21 cellular contexts compared by ENCODE assay signal in the genomic region with DNA sequence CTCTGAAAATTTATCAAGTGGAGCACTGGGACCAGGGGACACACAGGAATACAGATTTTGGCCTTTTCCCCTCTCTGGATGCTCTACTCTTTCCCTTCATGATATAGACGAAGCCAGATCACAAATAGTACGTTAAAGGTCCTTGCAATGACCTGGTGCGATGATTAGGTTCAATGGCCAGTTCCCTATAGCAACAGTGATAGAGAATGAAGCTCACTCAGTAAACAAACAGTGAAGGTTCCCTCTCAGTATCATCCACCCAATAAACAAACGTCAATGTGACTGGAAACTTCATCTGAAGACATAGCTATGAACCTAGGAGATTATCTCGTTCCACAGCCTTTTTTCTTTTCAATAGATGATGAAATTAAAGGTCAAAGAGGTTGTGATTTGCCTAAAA.
A peak's percentile ranks its signal among the peaks of the same experiment; 100 is the strongest.
DNase-seq lines count a peak whose midpoint lies in the region; ATAC-seq, FAIRE-seq and TF ChIP-seq lines count a peak whose summit lies in the region.
"Had no signal": no experiment of that assay in that cellular context is flagged by ENCODE, and none has a peak within 500 bp of the region (broad histone marks: within the 10 kb centered on the region; RNA-seq: fewer than 3 reads in every experiment).

No MANE protein-coding gene starts in this region.

- peak overlapping the region; percentile 80 for H3K27ac ChIP-seq in neural progenitor cell
- H3K27ac ChIP-seq: C4-2B, KMS-11 had no signal

- ATAC-seq in GM21360 (IDR thresholded peaks at IDR 0.05; ENCODE audit: unreplicated experiment), result no peak
- ATAC-seq: PC-3 had no signal

- TF ChIP-seq CTCF in glutamatergic neuron (IDR thresholded peaks at IDR 0.05; ENCODE audit: partially characterized antibody, unreplicated experiment) (no peak), neural progenitor cell (IDR thresholded peaks at IDR 0.05) (no peak)

- H3K27me3 ChIP-seq in neural progenitor cell (no peaks in the 10 kb centered on the region), MG63 (no peaks in the 10 kb centered on the region)

- H2AFZ ChIP-seq in neural progenitor cell (replicated peaks), result no peak overlapping the region

- H4K20me1 ChIP-seq in neural progenitor cell (ENCODE audit: low read depth), result no peaks in the 10 kb centered on the region

- peaks cover 39% of the 10 kb centered on the region for H3K4me1 ChIP-seq in neural progenitor cell

- no peaks in the 10 kb centered on the region for H3K36me3 ChIP-seq in neural progenitor cell
- no peaks in the 10 kb centered on the region for H3K36me3 ChIP-seq in MG63

- no peaks in the 10 kb centered on the region for H3K79me2 ChIP-seq in neural progenitor cell (ENCODE audit: low read depth)

- DNase-seq in GM19239 (ENCODE audit: insufficient read length, low spot score), result no peak
- DNase-seq in NCI-H69 (lab: John Stamatoyannopoulos, UW), result peak; percentile 35
- DNase-seq in glutamatergic neuron, result no peak
- DNase-seq in neural progenitor cell (ENCODE audit: low spot score), result peak; percentile 7
- no peak for DNase-seq in MG63
- no peak for DNase-seq in activated naive CD4-positive, alpha-beta T cell treated with anti-CD3 and anti-CD28 coated beads, Interleukin-2, amount 50 U/mL, for 16 hours
- DNase-seq: CD8-positive, alpha-beta memory T cell; EL; GF-D8; HCEC 1CT; NCI-H1105; NCI-H146; NCI-H2029; NCI-H226; PC-3; Right ventricle myocardium superior had no signal

- no peak overlapping the region for H3K9ac ChIP-seq in neural progenitor cell
- H3K9ac ChIP-seq: KMS-11 had no signal

- H3K36me3 Mint-ChIP-seq in glutamatergic neuron (ENCODE audit: unreplicated experiment) (peaks cover 19% of the 10 kb centered on the region), neural progenitor cell (peaks cover 27% of the 10 kb centered on the region)

- peaks cover 38% of the 10 kb centered on the region for H3K4me1 Mint-ChIP-seq in glutamatergic neuron (ENCODE audit: low read depth, unreplicated experiment)
- H3K4me1 Mint-ChIP-seq in neural progenitor cell, result peaks cover 38% of the 10 kb centered on the region
- H3K4me1 Mint-ChIP-seq: CD8-positive, alpha-beta memory T cell had no signal

- H3K9me3 Mint-ChIP-seq in glutamatergic neuron (ENCODE audit: unreplicated experiment) (peaks cover 4% of the 10 kb centered on the region), neural progenitor cell (peaks cover 51% of the 10 kb centered on the region)

- peaks cover 27% of the 10 kb centered on the region for H3F3A ChIP-seq in neural progenitor cell (ENCODE audit: low read depth)

- H3K4me3 Mint-ChIP-seq in glutamatergic neuron (ENCODE audit: unreplicated experiment) (no peak overlapping the region), neural progenitor cell (no peak overlapping the region)
- H3K4me3 Mint-ChIP-seq: CD8-positive, alpha-beta memory T cell; T-helper 1 cell treated with Interleukin-12 subunit alpha and Interleukin-12 subunit beta and Interleukin-4 antibody, amounts not matched to agents 30 μg/mL and 1 μg/mL, for 36 hours had no signal

- peak overlapping the region; percentile 63 for H3K4me2 ChIP-seq in neural progenitor cell
- H3K4me2 ChIP-seq: KMS-11 had no signal

- H3K27ac Mint-ChIP-seq in glutamatergic neuron (ENCODE audit: unreplicated experiment) (peak overlapping the region; percentile 92), neural progenitor cell (peak overlapping the region; percentile 93)
- H3K27ac Mint-ChIP-seq: CD8-positive, alpha-beta memory T cell; T-helper 1 cell treated with Interleukin-12 subunit alpha and Interleukin-12 subunit beta and Interleukin-4 antibody, amounts not matched to agents 30 μg/mL and 1 μg/mL, for 36 hours had no signal

- H3K9me3 ChIP-seq in neural progenitor cell (ENCODE audit: low read depth), result no peaks in the 10 kb centered on the region
- no peaks in the 10 kb centered on the region for H3K9me3 ChIP-seq in MG63

- no peak overlapping the region for H3K4me3 ChIP-seq in neural progenitor cell
- no peak overlapping the region for H3K4me3 ChIP-seq in MG63

- H3K27me3 Mint-ChIP-seq in glutamatergic neuron (ENCODE audit: unreplicated experiment) (peaks cover 3% of the 10 kb centered on the region), neural progenitor cell (ENCODE audit: insufficient read depth, low read depth) (peaks cover 2% of the 10 kb centered on the region)
- H3K27me3 Mint-ChIP-seq: CD8-positive, alpha-beta memory T cell had no signal

- FAIRE-seq in GM19239 (lab: Jason Lieb, UNC), result peak; percentile 42
- FAIRE-seq: A204.1 had no signal

Comparison
In these comparisons a context has a peak if more than half of its experiments do, and no peak if none do; other contexts are left out.
1. DNase-seq: peak in NCI-H69 (single experiment) and neural progenitor cell (single experiment); none in GM19239 (single experiment), glutamatergic neuron (single experiment), MG63 (single experiment) and activated naive CD4-positive, alpha-beta T cell treated with anti-CD3 and anti-CD28 coated beads, Interleukin-2, amount 50 U/mL, for 16 hours (single experiment).